Comparison of ENCODE assay signal across 22 cellular contexts in the genomic region with DNA sequence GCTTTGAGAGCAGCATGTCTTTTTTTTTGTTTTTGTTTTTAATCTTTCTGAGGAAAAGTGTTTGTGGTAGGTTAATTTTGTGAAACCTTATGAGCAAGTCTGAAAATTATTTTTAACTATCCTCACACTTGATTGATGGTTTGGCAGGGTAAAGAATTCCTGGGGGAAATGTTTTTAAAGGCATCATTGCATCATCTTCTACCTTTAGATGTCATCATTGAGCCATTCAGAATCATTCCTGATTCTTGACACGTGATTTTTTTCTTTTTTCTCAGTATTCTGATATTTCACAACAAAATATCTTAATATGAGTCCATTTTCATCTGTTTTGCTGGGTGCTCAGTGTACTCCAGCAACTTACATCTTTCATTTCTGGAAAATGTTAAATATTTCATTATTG.
"Had no signal": no experiment of that assay in that cellular context is flagged by ENCODE, and none has a peak within 500 bp of the region (broad histone marks: within the 10 kb centered on the region; RNA-seq: fewer than 3 reads in every experiment).

No MANE protein-coding gene starts in this region.

- H3K4me3 ChIP-seq: cardiac muscle cell, esophagus squamous epithelium, spleen, thoracic aorta, upper lobe of left lung had no signal

- H3K4me3 Mint-ChIP-seq: activated T-helper 17 cell treated with anti-CD3 and anti-CD28 coated beads, Interleukin-2, amount 50 U/mL, for 72 hours; effector memory CD8-positive, alpha-beta T cell; mesothelial cell of epicardium; natural killer cell treated with Interleukin-12 subunit alpha and Interleukin-12 subunit beta and Interleukin-15 and Interleukin-18, amount 100 ng/mL, for 72 hours; stimulated activated memory B cell treated with anti-CD40 and anti-IgM and Interleukin-4, amounts not matched to agents 10 μg/mL and 1 μg/mL and 100 μg/mL, for 72 hours; T-helper 17 cell had no signal

- H3K27ac Mint-ChIP-seq: activated T-helper 17 cell treated with anti-CD3 and anti-CD28 coated beads, Interleukin-2, amount 50 U/mL, for 72 hours; effector memory CD8-positive, alpha-beta T cell; mesothelial cell of epicardium; natural killer cell treated with Interleukin-12 subunit alpha and Interleukin-12 subunit beta and Interleukin-15 and Interleukin-18, amount 100 ng/mL, for 72 hours; stimulated activated memory B cell treated with anti-CD40 and anti-IgM and Interleukin-4, amounts not matched to agents 10 μg/mL and 1 μg/mL and 100 μg/mL, for 72 hours; T-helper 17 cell had no signal

- H3K9me3 Mint-ChIP-seq: natural killer cell treated with Interleukin-12 subunit alpha and Interleukin-12 subunit beta and Interleukin-15 and Interleukin-18, amount 100 ng/mL, for 72 hours had no signal

- H3K27ac ChIP-seq: cardiac muscle cell, esophagus squamous epithelium, parathyroid adenoma, spleen, thoracic aorta, upper lobe of left lung, VCaP had no signal

- H3K9me3 ChIP-seq: esophagus squamous epithelium, thoracic aorta, upper lobe of left lung had no signal

- H3K27me3 ChIP-seq: cardiac muscle cell, esophagus squamous epithelium, spleen, upper lobe of left lung had no signal

- H3K36me3 ChIP-seq: cardiac muscle cell, esophagus squamous epithelium, thoracic aorta, upper lobe of left lung had no signal

- ATAC-seq: activated T-helper 17 cell treated with anti-CD3 and anti-CD28 coated beads, Interleukin-2, amount 50 U/mL, for 72 hours; effector memory CD8-positive, alpha-beta T cell; natural killer cell treated with Interleukin-12 subunit alpha and Interleukin-12 subunit beta and Interleukin-15 and Interleukin-18, amount 100 ng/mL, for 72 hours; sciatic nerve; stimulated activated memory B cell treated with anti-CD40 and anti-IgM and Interleukin-4, amounts not matched to agents 10 μg/mL and 1 μg/mL and 100 μg/mL, for 72 hours; T-helper 17 cell had no signal

- H3K27me3 Mint-ChIP-seq: activated T-helper 17 cell treated with anti-CD3 and anti-CD28 coated beads, Interleukin-2, amount 50 U/mL, for 72 hours; effector memory CD8-positive, alpha-beta T cell; natural killer cell treated with Interleukin-12 subunit alpha and Interleukin-12 subunit beta and Interleukin-15 and Interleukin-18, amount 100 ng/mL, for 72 hours; stimulated activated memory B cell treated with anti-CD40 and anti-IgM and Interleukin-4, amounts not matched to agents 10 μg/mL and 1 μg/mL and 100 μg/mL, for 72 hours; T-helper 17 cell had no signal

- H3K4me1 ChIP-seq: esophagus squamous epithelium, parathyroid adenoma, upper lobe of left lung had no signal

- DNase-seq: activated CD4-positive, alpha-beta T cell treated with anti-CD3 and anti-CD28 coated beads for 1 hour; activated CD4-positive, alpha-beta T cell treated with anti-CD3 and anti-CD28 coated beads, Interleukin-2, amount 50 U/mL, for 48 hours; activated naive CD4-positive, alpha-beta T cell; activated T-cell treated with anti-CD3 and anti-CD28 coated beads for 4 hours; effector memory CD8-positive, alpha-beta T cell; esophagus squamous epithelium; foreskin melanocyte; glutamatergic neuron; hypothalamus; spleen; stimulated activated CD4-positive, alpha-beta T cell treated with anti-CD3 and anti-CD28 coated beads, Interleukin-4, amount 100 ng/mL, for 4 hours; T-helper 17 cell; upper lobe of left lung had no signal
